22 cellular contexts compared by ENCODE assay signal in genomic region chr15:35055416-35056105, GRCh38. TPM values are rescaled to one million over a fixed set of nuclear protein-coding genes. Genes with fewer than 3 reads are reported as not detected.
"Had no signal": no experiment of that assay in that cellular context is flagged by ENCODE, and none has a peak within 500 bp of the region (broad histone marks: within the 10 kb centered on the region; RNA-seq: fewer than 3 reads in every experiment).

No MANE protein-coding gene starts in this region.

- H3K9me3 ChIP-seq: mucosa of descending colon, right atrium auricular region, sigmoid colon, stomach had no signal

- H3K4me2 ChIP-seq: hepatocyte, neural progenitor cell had no signal

- H2AFZ ChIP-seq: hepatocyte, neural progenitor cell, parathyroid adenoma had no signal

- H3K79me2 ChIP-seq: hepatocyte, parathyroid adenoma had no signal

- H3K36me3 ChIP-seq: neural progenitor cell, right atrium auricular region, sigmoid colon, stomach had no signal

- H3K9ac ChIP-seq: neural progenitor cell, parathyroid adenoma had no signal

- H3K9me3 Mint-ChIP-seq: dendritic cell treated with granulocyte-macrophage colony-stimulating factor and Interleukin-4, amounts not matched to agents 40 ng/mL and 50 ng/mL, for 4 days; effector memory CD8-positive, alpha-beta T cell; naive thymus-derived CD8-positive, alpha-beta T cell; neural progenitor cell had no signal

- H3K36me3 Mint-ChIP-seq: naive thymus-derived CD8-positive, alpha-beta T cell; neural progenitor cell had no signal

- ATAC-seq: effector memory CD8-positive, alpha-beta T cell; foreskin keratinocyte; left lobe of liver; mucosa of descending colon; naive thymus-derived CD8-positive, alpha-beta T cell had no signal

- H3K4me3 ChIP-seq: hepatocyte, mucosa of descending colon, neural progenitor cell, right atrium auricular region, sigmoid colon, skin epidermis, stomach had no signal

- H3K27me3 ChIP-seq: foreskin keratinocyte, hepatocyte, neural progenitor cell, right atrium auricular region, sigmoid colon, stomach had no signal

- DNase-seq: cerebellar nuclear complex; effector memory CD8-positive, alpha-beta T cell; head of caudate nucleus; kidney; mammary epithelial cell; mucosa of descending colon; naive thymus-derived CD8-positive, alpha-beta T cell; occipital lobe; sigmoid colon; stimulated activated naive CD4-positive, alpha-beta T cell; stomach; trophoblast cell had no signal

- H3K4me3 Mint-ChIP-seq: dendritic cell treated with granulocyte-macrophage colony-stimulating factor and Interleukin-4, amounts not matched to agents 40 ng/mL and 50 ng/mL, for 4 days; effector memory CD8-positive, alpha-beta T cell; naive thymus-derived CD8-positive, alpha-beta T cell; neural progenitor cell had no signal

- H3K27ac ChIP-seq: epithelial cell of prostate, foreskin keratinocyte, hepatocyte, neural progenitor cell, parathyroid adenoma, right atrium auricular region, sigmoid colon, stomach had no signal

- H3K27ac Mint-ChIP-seq: effector memory CD8-positive, alpha-beta T cell; naive thymus-derived CD8-positive, alpha-beta T cell; neural progenitor cell had no signal

- H3K4me1 Mint-ChIP-seq: naive thymus-derived CD8-positive, alpha-beta T cell had no signal

- H3K4me1 ChIP-seq: foreskin keratinocyte, neural progenitor cell, parathyroid adenoma, right atrium auricular region, sigmoid colon, stomach had no signal

RNA-seq across cellular contexts. Expression of gene NANOGP8, which starts 29.5 kb away (rescaled TPM):
- total RNA-seq: foreskin keratinocyte; hepatocyte; mammary epithelial cell; naive thymus-derived CD8-positive, alpha-beta T cell; occipital lobe; pulmonary artery endothelial cell; stomach had no signal
- polyA plus RNA-seq: foreskin keratinocyte, mammary epithelial cell, stomach had no signal
